Comparison of ENCODE assay signal across 20 cellular contexts in the genomic region with DNA sequence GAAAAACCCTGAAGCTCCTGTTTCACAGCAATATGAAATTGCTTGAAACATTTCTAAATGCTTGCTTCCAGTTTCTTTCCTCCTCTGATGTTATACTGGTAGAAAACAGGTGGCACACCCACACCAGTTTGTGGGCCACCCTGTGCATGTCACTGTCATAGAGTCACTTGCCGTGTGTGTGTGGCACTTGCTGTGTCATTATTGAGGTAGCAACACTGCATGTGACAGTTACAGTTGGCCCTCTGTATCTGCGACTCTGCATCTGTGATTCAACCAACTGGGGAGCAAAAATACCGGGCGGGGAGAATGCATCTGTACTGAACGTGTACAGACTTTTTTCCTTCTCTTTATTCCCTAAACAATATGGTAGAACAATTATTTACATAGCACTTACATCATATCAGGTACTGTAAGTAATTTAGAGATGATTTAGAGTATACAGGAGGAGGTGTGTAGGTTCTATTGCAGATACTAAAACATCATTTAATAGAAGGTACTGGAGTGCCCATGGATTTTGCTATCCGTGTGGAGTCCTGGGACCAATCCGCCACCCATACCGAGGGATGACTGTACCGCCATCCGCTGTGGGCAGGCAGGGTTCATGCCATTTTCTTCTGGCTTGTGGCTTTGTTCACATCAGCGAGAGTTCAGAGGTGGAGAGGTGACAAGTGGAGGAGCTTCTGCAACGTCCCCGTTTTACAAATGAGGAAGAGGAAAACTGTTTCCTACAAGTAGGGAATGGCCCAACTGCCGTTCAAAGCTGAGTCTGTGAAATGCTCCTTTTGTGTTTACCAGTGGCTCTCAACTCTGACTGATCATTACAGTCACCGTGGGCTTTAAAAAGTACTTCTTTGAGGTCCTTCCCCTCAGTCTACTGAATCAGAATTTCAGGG.
A peak's percentile ranks its signal among the peaks of the same experiment; 100 is the strongest.
DNase-seq lines count a peak whose midpoint lies in the region; ATAC-seq and TF ChIP-seq lines count a peak whose summit lies in the region.
"Had no signal": no experiment of that assay in that cellular context is flagged by ENCODE, and none has a peak within 500 bp of the region (broad histone marks: within the 10 kb centered on the region; RNA-seq: fewer than 3 reads in every experiment).

No MANE protein-coding gene starts in this region.

- H3K9me3 Mint-ChIP-seq in IgD-negative memory B cell (no peaks in the 10 kb centered on the region), WTC11 (peaks cover 4% of the 10 kb centered on the region; the same call in 1 of the 2 replicates)
- H3K9me3 Mint-ChIP-seq: activated naive CD4-positive, alpha-beta T cell treated with anti-CD3 and anti-CD28 coated beads, Interleukin-2, amount 50 U/mL, for 24 hours; naive thymus-derived CD8-positive, alpha-beta T cell; type B pancreatic cell had no signal

- H3K36me3 Mint-ChIP-seq in IgD-negative memory B cell (peaks cover 13% of the 10 kb centered on the region), WTC11 (no peaks in the 10 kb centered on the region)
- H3K36me3 Mint-ChIP-seq: type B pancreatic cell had no signal

- H3K27ac Mint-ChIP-seq in IgD-negative memory B cell: peak overlapping the region in 2 of 3 donors; percentile 47 to 87
- no peak overlapping the region for H3K27ac Mint-ChIP-seq in WTC11
- H3K27ac Mint-ChIP-seq: activated naive CD4-positive, alpha-beta T cell treated with anti-CD3 and anti-CD28 coated beads, Interleukin-2, amount 50 U/mL, for 24 hours; type B pancreatic cell had no signal

- TF ChIP-seq CTCF in WTC11 (IDR thresholded peaks at IDR 0.05): no peak

- H3K27me3 Mint-ChIP-seq in IgD-negative memory B cell: no peaks in the 10 kb centered on the region
- H3K27me3 Mint-ChIP-seq in WTC11 (ENCODE audit: low read depth): no peaks in the 10 kb centered on the region; the same call in 1 of the 2 replicates
- H3K27me3 Mint-ChIP-seq: activated naive CD4-positive, alpha-beta T cell treated with anti-CD3 and anti-CD28 coated beads, Interleukin-2, amount 50 U/mL, for 24 hours; naive thymus-derived CD8-positive, alpha-beta T cell; type B pancreatic cell had no signal

- peak; percentile 9 for DNase-seq in COLO668 (lab: John Stamatoyannopoulos, UW; ENCODE audit: unreplicated experiment)
- peak; percentile 52 for DNase-seq in NOMO-1 treated with dmso at 0.1 percent for 144 hours (lab: John Stamatoyannopoulos, UW; ENCODE audit: unreplicated experiment)
- DNase-seq in myocyte (ENCODE audit: low read depth): peak; percentile 89
- no peak for DNase-seq in H4 (ENCODE audit: low spot score)
- no peak for DNase-seq in WTC11 (ENCODE audit: low spot score)
- DNase-seq in NCI-H2196 (lab: John Stamatoyannopoulos, UW; ENCODE audit: unreplicated experiment): no peak
- DNase-seq: activated CD8-positive, alpha-beta memory T cell treated with anti-CD3 and anti-CD28 coated beads for 24 hours; naive thymus-derived CD8-positive, alpha-beta T cell; NCI-H1436 treated with DMSO at 0.1 percent for 48 hours; NCI-H446; occipital lobe; PC-9; psoas muscle; stimulated activated CD4-positive, alpha-beta T cell treated with anti-CD3 and anti-CD28 coated beads, Interleukin-15, amount 100 ng/mL, for 24 hours; stimulated activated CD4-positive, alpha-beta T cell treated with anti-CD3 and anti-CD28 coated beads, Interleukin-4, amount 100 ng/mL, for 4 hours; T-helper 2 cell had no signal

- CTCF ChIA-PET in WTC11 (lab: Charles Lee): interaction anchor here (0.9 to 1.3 kb wide), 2 partner anchors 55 to 122 kb away, joined by 4 read pairs; no protein-coding TSS in a partner anchor

- H3K4me3 Mint-ChIP-seq in IgD-negative memory B cell: no peak overlapping the region
- H3K4me3 Mint-ChIP-seq in WTC11: no peak overlapping the region
- H3K4me3 Mint-ChIP-seq: activated naive CD4-positive, alpha-beta T cell treated with anti-CD3 and anti-CD28 coated beads, Interleukin-2, amount 50 U/mL, for 24 hours; naive thymus-derived CD8-positive, alpha-beta T cell; type B pancreatic cell had no signal

- ATAC-seq in WTC11 (no peak), GM21390 (IDR thresholded peaks at IDR 0.05; ENCODE audit: unreplicated experiment) (no peak)
- ATAC-seq: naive thymus-derived CD8-positive, alpha-beta T cell; psoas muscle had no signal

- H3K4me1 Mint-ChIP-seq in IgD-negative memory B cell (peaks cover 18 to 22% (median 19%) of the 10 kb centered on the region in 3 donors), WTC11 (peaks cover 4% of the 10 kb centered on the region)

- POLR2A ChIA-PET in WTC11 (lab: Charles Lee): interaction anchor here (0.5 kb wide), 1 partner anchor 15 kb away, joined by 5 read pairs; no protein-coding TSS in a partner anchor

TF ChIP-seq in WTC11, 78 proteins besides CTCF, POLR2A, EP300 and RAD21:
- TF ChIP-seq EMX1 (CRISPR knock-in tag; IDR thresholded peaks at IDR 0.05): no peak

Comparison
In these comparisons a context has a peak if more than half of its experiments do, and no peak if none do; other contexts are left out.
1. DNase-seq: peak in COLO668 (single experiment), NOMO-1 treated with dmso at 0.1 percent for 144 hours (single experiment) and myocyte (single experiment); none in H4 (single experiment), WTC11 (single experiment) and NCI-H2196 (single experiment).